ENCODE assay signal across 35 cellular contexts in genomic region chr1:59458884-59459283, GRCh38.
"Had no signal": no experiment of that assay in that cellular context is flagged by ENCODE, and none has a peak within 500 bp of the region (broad histone marks: within the 10 kb centered on the region; RNA-seq: fewer than 3 reads in every experiment).

No MANE protein-coding gene starts in this region.

- H3K27ac Mint-ChIP-seq: activated B cell treated with CpG ODN at 0.5 μM for 24 hours; activated CD4-positive, alpha-beta memory T cell treated with anti-CD3 and anti-CD28 coated beads for 36 hours; activated CD4-positive, alpha-beta T cell treated with anti-CD3 and anti-CD28 coated beads, Interleukin-2, amount 10 ng/mL, durations not matched to agents 24 days and 14 days; activated CD8-positive, alpha-beta T cell treated with anti-CD3 and anti-CD28 coated beads for 36 hours; activated naive CD4-positive, alpha-beta T cell treated with anti-CD3 and anti-CD28 coated beads for 36 hours; activated naive CD4-positive, alpha-beta T cell treated with anti-CD3 and anti-CD28 coated beads, Interleukin-2, amount 50 U/mL, for 72 hours; activated naive CD8-positive, alpha-beta T cell treated with anti-CD3 and anti-CD28 coated beads for 36 hours; activated T-cell treated with anti-CD3 and anti-CD28 coated beads, Interleukin-2, amount 50 U/mL, for 72 hours; activated T-helper 1 cell treated with anti-CD3 and anti-CD28 coated beads, Interleukin-12 subunit alpha, Interleukin-12 subunit beta, Interleukin-2, Interleukin-4 antibody, amounts not matched to agents 30 ng/mL and 10 ng/mL and 1 ng/mL, durations not matched to agents 14 hours and 24 hours and 36 hours; activated T-helper 17 cell treated with anti-CD3 and anti-CD28 coated beads, Interleukin-2, amount 50 U/mL, for 72 hours; T-helper 1 cell treated with Interleukin-12 subunit alpha and Interleukin-12 subunit beta and Interleukin-4 antibody, amounts not matched to agents 30 μg/mL and 1 μg/mL, for 36 hours; T-helper 2 cell treated with Interferon-gamma antibody and Interleukin-4, amounts not matched to agents 5 μg/mL and 100 μg/mL, for 36 hours had no signal

- H3K4me3 Mint-ChIP-seq: activated B cell treated with CpG ODN at 0.5 μM for 24 hours; activated CD4-positive, alpha-beta memory T cell treated with anti-CD3 and anti-CD28 coated beads for 36 hours; activated CD4-positive, alpha-beta T cell treated with anti-CD3 and anti-CD28 coated beads, Interleukin-2, amount 10 ng/mL, durations not matched to agents 24 days and 14 days; activated CD8-positive, alpha-beta T cell treated with anti-CD3 and anti-CD28 coated beads for 36 hours; activated naive CD4-positive, alpha-beta T cell treated with anti-CD3 and anti-CD28 coated beads for 36 hours; activated naive CD8-positive, alpha-beta T cell treated with anti-CD3 and anti-CD28 coated beads for 36 hours; activated T-cell treated with anti-CD3 and anti-CD28 coated beads, Interleukin-2, amount 50 U/mL, for 4 hours; activated T-cell treated with anti-CD3 and anti-CD28 coated beads, Interleukin-2, amount 50 U/mL, for 72 hours; activated T-helper 1 cell treated with anti-CD3 and anti-CD28 coated beads, Interleukin-12 subunit alpha, Interleukin-12 subunit beta, Interleukin-2, Interleukin-4 antibody, amounts not matched to agents 30 ng/mL and 10 ng/mL and 1 ng/mL, durations not matched to agents 14 hours and 24 hours and 36 hours; activated T-helper 17 cell treated with anti-CD3 and anti-CD28 coated beads, Interleukin-2, amount 50 U/mL, for 72 hours; central memory CD8-positive, alpha-beta T cell; T-helper 1 cell treated with Interleukin-12 subunit alpha and Interleukin-12 subunit beta and Interleukin-4 antibody, amounts not matched to agents 30 μg/mL and 1 μg/mL, for 36 hours; T-helper 2 cell treated with Interferon-gamma antibody and Interleukin-4, amounts not matched to agents 5 μg/mL and 100 μg/mL, for 36 hours had no signal

- H3K27ac ChIP-seq: adrenal gland, body of pancreas, brain microvascular endothelial cell, breast epithelium had no signal

- H3K27me3 Mint-ChIP-seq: activated B cell treated with CpG ODN at 0.5 μM for 24 hours; activated CD4-positive, alpha-beta memory T cell treated with anti-CD3 and anti-CD28 coated beads for 36 hours; activated CD4-positive, alpha-beta T cell treated with anti-CD3 and anti-CD28 coated beads, Interleukin-2, amount 10 ng/mL, durations not matched to agents 24 days and 14 days; activated CD8-positive, alpha-beta T cell treated with anti-CD3 and anti-CD28 coated beads for 36 hours; activated naive CD8-positive, alpha-beta T cell treated with anti-CD3 and anti-CD28 coated beads for 36 hours; central memory CD8-positive, alpha-beta T cell had no signal

- H3K27me3 ChIP-seq: adrenal gland, body of pancreas, brain microvascular endothelial cell, breast epithelium had no signal

- H3K4me3 ChIP-seq: adrenal gland, body of pancreas, breast epithelium had no signal

- H3K9me3 ChIP-seq: adrenal gland, body of pancreas, breast epithelium had no signal

- H3K36me3 ChIP-seq: adrenal gland, brain microvascular endothelial cell, breast epithelium had no signal

- H3K4me1 Mint-ChIP-seq: activated CD4-positive, alpha-beta T cell treated with anti-CD3 and anti-CD28 coated beads, Interleukin-2, amount 10 ng/mL, durations not matched to agents 24 days and 14 days; activated naive CD8-positive, alpha-beta T cell treated with anti-CD3 and anti-CD28 coated beads for 36 hours; activated T-helper 17 cell treated with anti-CD3 and anti-CD28 coated beads, Interleukin-2, amount 50 U/mL, for 72 hours; central memory CD8-positive, alpha-beta T cell had no signal

- ATAC-seq: activated CD8-positive, alpha-beta T cell treated with anti-CD3 and anti-CD28 coated beads for 36 hours; activated naive CD4-positive, alpha-beta T cell treated with anti-CD3 and anti-CD28 coated beads, Interleukin-2, amount 50 U/mL, for 72 hours; activated T-cell treated with anti-CD3 and anti-CD28 coated beads, Interleukin-2, amount 50 U/mL, for 4 hours; activated T-cell treated with anti-CD3 and anti-CD28 coated beads, Interleukin-2, amount 50 U/mL, for 72 hours; activated T-helper 17 cell treated with anti-CD3 and anti-CD28 coated beads, Interleukin-2, amount 50 U/mL, for 72 hours; body of pancreas had no signal

- DNase-seq: activated B cell treated with CpG ODN at 0.5 μM for 24 hours; activated CD4-positive, alpha-beta memory T cell treated with anti-CD3 and anti-CD28 coated beads for 36 hours; activated CD4-positive, alpha-beta T cell treated with anti-CD3 and anti-CD28 coated beads for 4 hours; activated CD4-positive, alpha-beta T cell treated with anti-CD3 and anti-CD28 coated beads, Interleukin-2, amount 10 ng/mL, durations not matched to agents 24 days and 14 days; activated CD4-positive, alpha-beta T cell treated with anti-CD3 and anti-CD28 coated beads, Interleukin-2, amount 50 U/mL, for 1 hour; activated CD4-positive, alpha-beta T cell treated with anti-CD3 and anti-CD28 coated beads, Interleukin-2, amount 50 U/mL, for 4 hours; activated CD4-positive, CD25-positive, alpha-beta regulatory T cell treated with anti-CD3 and anti-CD28 coated beads, Interleukin-2, amount 50 U/mL, for 72 hours; activated CD8-positive, alpha-beta memory T cell treated with anti-CD3 and anti-CD28 coated beads, Interleukin-2, amount 50 U/mL, for 4 hours; activated CD8-positive, alpha-beta T cell treated with anti-CD3 and anti-CD28 coated beads for 36 hours; activated effector memory CD4-positive, alpha-beta T cell treated with anti-CD3 and anti-CD28 coated beads, Interleukin-2, amount 50 U/mL, for 16 hours; activated gamma-delta T cell treated with Interleukin-2 at 50 U/mL for 16 hours; activated naive CD4-positive, alpha-beta T cell; activated naive CD4-positive, alpha-beta T cell treated with anti-CD3 and anti-CD28 coated beads for 36 hours; activated naive CD4-positive, alpha-beta T cell treated with anti-CD3 and anti-CD28 coated beads, Interleukin-2, amount 50 U/mL, for 16 hours; activated naive CD8-positive, alpha-beta T cell treated with anti-CD3 and anti-CD28 coated beads for 36 hours; activated T-cell treated with anti-CD3 and anti-CD28 coated beads for 4 hours; activated T-cell treated with anti-CD3 and anti-CD28 coated beads, Interleukin-2, amount 50 U/mL, for 1 hour; activated T-cell treated with anti-CD3 and anti-CD28 coated beads, Interleukin-2, amount 50 U/mL, for 4 hours; activated T-cell treated with anti-CD3 and anti-CD28 coated beads, Interleukin-2, amount 50 U/mL, for 72 hours; adrenal gland; amniotic stem cell; aorta; body of pancreas; brain microvascular endothelial cell; cerebellar nuclear complex; T-helper 1 cell; T-helper 2 cell; T-helper 9 cell had no signal
